In genomic region chr5:83076742-83077661, GRCh38 we compare ENCODE assay signal across 1 cellular context.
TF ChIP-seq lines count a peak whose summit lies in the region.

TMEM167A (minus strand) TSS chr5:83077394; CDS start chr5:83077323, 71 bp downstream.
XRCC4 (plus strand) TSS chr5:83077547; CDS start chr5:83104920, 27,373 bp downstream.

TF ChIP-seq in GM12878, 131 proteins besides CTCF, POLR2A, EP300 and RAD21 (continued from another document and continues in another):
- TF ChIP-seq E2F8 (IDR thresholded peaks at IDR 0.05; ENCODE audit: low read depth, partially characterized antibody) (peak; percentile 89), BHLHE40 (IDR thresholded peaks at IDR 0.05; ENCODE audit: borderline replicate concordance in 1 of 2, low read depth in 2 of 2, low read length in 1 of 2) (peak in 1 of 2 experiments; percentile 22; a peak in 1 of 4 replicates), ASH2L (IDR thresholded peaks at IDR 0.05; ENCODE audit: borderline replicate concordance, low read depth) (no peak), ZNF24 (IDR thresholded peaks at IDR 0.05) (no peak), MTA2 (IDR thresholded peaks at IDR 0.05; ENCODE audit: low read depth) (no peak), KLF5 (IDR thresholded peaks at IDR 0.05; ENCODE audit: partially characterized antibody) (peak; percentile 49), JUNB (IDR thresholded peaks at IDR 0.05) (no peak), NFXL1 (IDR thresholded peaks at IDR 0.05; ENCODE audit: borderline replicate concordance) (no peak), MTA3 (IDR thresholded peaks at IDR 0.05; ENCODE audit: borderline replicate concordance, low read length) (0 out of 2 replicates have a peak, but pooled peaks have one; percentile 9), RELA (IDR thresholded peaks at IDR 0.05; ENCODE audit: borderline replicate concordance, partially characterized antibody) (no peak), FOXK2 (IDR thresholded peaks at IDR 0.05) (no peak), BACH1 (IDR thresholded peaks at IDR 0.05; ENCODE audit: borderline replicate concordance) (no peak; the same call in 1 of the 2 replicates), TCF3 (IDR thresholded peaks at IDR 0.05; ENCODE audit: borderline replicate concordance, insufficient read depth, low read depth, low read length) (0 out of 2 replicates have a peak, but pooled peaks have one; percentile 67), IKZF1 (conservative IDR thresholded peaks at IDR 0.05) (peak; percentile 49), ZNF592 (IDR thresholded peaks at IDR 0.05) (no peak), ZNF207 (IDR thresholded peaks at IDR 0.05; ENCODE audit: borderline replicate concordance) (0 out of 2 replicates have a peak, but pooled peaks have one; percentile 33), YBX1 (IDR thresholded peaks at IDR 0.05) (no peak), BCLAF1 (IDR thresholded peaks at IDR 0.05) (no peak), LARP7 (IDR thresholded peaks at IDR 0.05) (no peak), EZH2 (IDR thresholded peaks at IDR 0.05; ENCODE audit: borderline replicate concordance, control insufficient read depth, low read depth, low read length) (no peak), FOXM1 (IDR thresholded peaks at IDR 0.05; ENCODE audit: low read depth, low read length) (peak; percentile 63; the same call in 1 of the 2 replicates), POLR2AphosphoS5 (IDR thresholded peaks at IDR 0.05; ENCODE audit: low read length) (peak; percentile 98), FOS (IDR thresholded peaks at IDR 0.05; ENCODE audit: borderline replicate concordance, extremely low read depth, insufficient read length) (peak; percentile 26), POU2F2 (IDR thresholded peaks at IDR 0.05; ENCODE audit: borderline replicate concordance, low read depth, low read length) (peak; percentile 84), NKRF (conservative IDR thresholded peaks at IDR 0.05) (peak; percentile 25; the same call in 1 of the 2 replicates), NFIC (IDR thresholded peaks at IDR 0.05; ENCODE audit: low read depth, low read length) (no peak), HSF1 (IDR thresholded peaks at IDR 0.05; ENCODE audit: low read depth, low read length) (no peak), ZBTB4 (CRISPR knock-in tag; IDR thresholded peaks at IDR 0.05) (no peak), HDAC6 (IDR thresholded peaks at IDR 0.05; ENCODE audit: unreplicated experiment) (peak; percentile 74), NFYA (IDR thresholded peaks at IDR 0.05; ENCODE audit: borderline replicate concordance, low read depth, low read length) (peak; percentile 13; the same call in 1 of the 2 replicates), CBX5 (IDR thresholded peaks at IDR 0.05; ENCODE audit: low read depth) (peak; percentile 51), RELB (IDR thresholded peaks at IDR 0.05; ENCODE audit: low read depth) (no peak; the same call in 1 of the 2 replicates), ATF7 (IDR thresholded peaks at IDR 0.05; ENCODE audit: low read depth) (no peak), ZBTB40 (IDR thresholded peaks at IDR 0.05; ENCODE audit: borderline replicate concordance) (peak; percentile 97)
